8 cellular contexts compared by ENCODE assay signal in the genomic region with DNA sequence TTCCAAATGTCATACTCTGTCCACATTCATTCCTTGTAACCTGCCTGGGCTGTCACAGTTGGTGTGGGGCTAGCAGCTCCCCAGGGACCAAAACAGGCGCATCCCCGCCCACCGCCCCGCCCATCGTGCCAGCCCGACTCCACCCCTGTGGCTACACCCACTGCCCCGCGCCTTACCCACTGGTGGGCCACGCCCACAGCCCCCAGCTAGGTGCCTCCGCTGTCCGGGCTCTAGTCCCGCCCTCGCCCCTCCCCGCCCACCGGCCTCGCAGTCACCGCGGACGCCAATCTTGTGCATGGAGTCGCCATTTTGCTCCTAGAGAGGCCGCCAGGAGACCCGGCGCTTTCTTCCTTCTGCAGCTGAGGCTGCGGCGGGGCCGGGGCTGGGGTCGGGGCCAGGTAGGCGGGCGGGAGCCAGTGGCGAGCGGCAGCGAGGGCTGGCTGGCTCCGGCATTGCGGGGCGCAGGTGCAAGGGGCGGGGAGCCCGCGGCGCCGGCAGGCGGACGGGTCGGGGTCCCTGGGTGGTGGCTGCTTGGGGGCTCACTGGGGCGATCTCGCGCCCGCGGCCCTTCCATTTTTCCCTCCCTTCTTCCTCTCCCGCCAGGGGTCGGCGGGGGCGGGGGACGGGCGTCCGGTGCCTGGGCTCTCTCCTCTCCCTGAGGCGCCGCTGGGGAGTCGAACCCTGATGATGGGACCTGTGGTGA. TPM values are rescaled to one million over a fixed set of nuclear protein-coding genes. Genes with fewer than 3 reads are reported as not detected.
DNase-seq lines count a peak whose midpoint lies in the region; ATAC-seq and TF ChIP-seq lines count a peak whose summit lies in the region.

A gene with protein sequence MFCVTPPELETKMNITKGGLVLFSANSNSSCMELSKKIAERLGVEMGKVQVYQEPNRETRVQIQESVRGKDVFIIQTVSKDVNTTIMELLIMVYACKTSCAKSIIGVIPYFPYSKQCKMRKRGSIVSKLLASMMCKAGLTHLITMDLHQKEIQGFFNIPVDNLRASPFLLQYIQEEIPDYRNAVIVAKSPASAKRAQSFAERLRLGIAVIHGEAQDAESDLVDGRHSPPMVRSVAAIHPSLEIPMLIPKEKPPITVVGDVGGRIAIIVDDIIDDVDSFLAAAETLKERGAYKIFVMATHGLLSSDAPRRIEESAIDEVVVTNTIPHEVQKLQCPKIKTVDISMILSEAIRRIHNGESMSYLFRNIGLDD (plus strand): TSS at position 268 of the 703 bp plus-strand sequence. CDS start 7,703 bp downstream, outside the sequence.

- H2AFZ ChIP-seq in OCI-LY1 (ENCODE audit: low read length): no peak within 1 kb of the TSS

- peaks cover 51 to 63% (median 63%) of the 10 kb centered on the region in 3 donors for H3K4me1 Mint-ChIP-seq in CD8-positive, alpha-beta memory T cell

- no peaks in the 10 kb centered on the region for H3K9me3 Mint-ChIP-seq in CD8-positive, alpha-beta memory T cell

- peaks cover 0 to 6% (median 0%) of the 10 kb centered on the region in 3 donors for H3K36me3 Mint-ChIP-seq in CD8-positive, alpha-beta memory T cell

- H3K9me3 ChIP-seq in CD8-positive, alpha-beta memory T cell (ENCODE audit: low read length): no peaks in the 10 kb centered on the region
- H3K9me3 ChIP-seq in OCI-LY1 (ENCODE audit: low read length) (no peaks in the 10 kb centered on the region), endocrine pancreas (ENCODE audit: control insufficient read depth, low read length) (no peaks in the 10 kb centered on the region)

- peaks cover 42% of the 10 kb centered on the region for H3K4me1 ChIP-seq in CD8-positive, alpha-beta memory T cell (ENCODE audit: insufficient read depth, low read length)
- H3K4me1 ChIP-seq in OCI-LY1 (ENCODE audit: insufficient read depth, low read length, severe bottlenecking) (peaks cover 46% of the 10 kb centered on the region), endocrine pancreas (ENCODE audit: control insufficient read depth, insufficient read depth, low read length) (peaks cover 11% of the 10 kb centered on the region)

- peak within 1 kb of the TSS; percentile 62 to 96 (median 92) for H3K27ac Mint-ChIP-seq in CD8-positive, alpha-beta memory T cell

- peak within 1 kb of the TSS; percentile 66 for H3K4me3 ChIP-seq in CD8-positive, alpha-beta memory T cell (ENCODE audit: low read length)
- peak within 1 kb of the TSS; percentile 100 for H3K4me3 ChIP-seq in OCI-LY1 (ENCODE audit: low read depth, low read length, poor library complexity, severe bottlenecking)
- H3K4me3 ChIP-seq in endocrine pancreas (ENCODE audit: control insufficient read depth, insufficient read depth, low read length): peak within 1 kb of the TSS; percentile 94

- H3K9ac ChIP-seq in OCI-LY1 (ENCODE audit: low read length) (peak within 1 kb of the TSS; percentile 80), endocrine pancreas (ENCODE audit: control insufficient read depth, insufficient read depth, low read length) (peak within 1 kb of the TSS; percentile 76)

- no peaks in the 10 kb centered on the region for H3K9me2 ChIP-seq in OCI-LY1 (ENCODE audit: low read depth, low read length)

- peak; percentile 47 for ATAC-seq in GM21423 (IDR thresholded peaks at IDR 0.05; ENCODE audit: unreplicated experiment)

- no peaks in the 10 kb centered on the region for H3K36me3 ChIP-seq in CD8-positive, alpha-beta memory T cell (ENCODE audit: insufficient read depth, low read length)
- peaks cover 9% of the 10 kb centered on the region; the same call in 1 of the 2 replicates for H3K36me3 ChIP-seq in OCI-LY1 (ENCODE audit: insufficient read depth, low read length)
- no peaks in the 10 kb centered on the region for H3K36me3 ChIP-seq in endocrine pancreas (ENCODE audit: control insufficient read depth, insufficient read depth, low read length)

- no peaks in the 10 kb centered on the region for H3F3A ChIP-seq in OCI-LY1 (ENCODE audit: insufficient read depth, low read length)

- peaks cover 43% of the 10 kb centered on the region for H3K79me2 ChIP-seq in OCI-LY1 (ENCODE audit: insufficient read depth, low read length)

- H3K27me3 ChIP-seq in CD8-positive, alpha-beta memory T cell (ENCODE audit: insufficient read depth, low read length, poor library complexity, severe bottlenecking): no peaks in the 10 kb centered on the region
- H3K27me3 ChIP-seq in OCI-LY1 (ENCODE audit: insufficient read depth, low read length): no peaks in the 10 kb centered on the region
- no peaks in the 10 kb centered on the region for H3K27me3 ChIP-seq in endocrine pancreas (ENCODE audit: control insufficient read depth, insufficient read depth, low read length)

- peak within 1 kb of the TSS; percentile 77 for H3K27ac ChIP-seq in CD8-positive, alpha-beta memory T cell (ENCODE audit: low read depth, low read length)
- H3K27ac ChIP-seq in OCI-LY1 (ENCODE audit: low read depth, low read length, poor library complexity, severe bottlenecking): peak within 1 kb of the TSS; percentile 81

- H4K20me1 ChIP-seq in OCI-LY1 (ENCODE audit: insufficient read depth, low read length): no peaks in the 10 kb centered on the region

- H3K4me3 Mint-ChIP-seq in CD8-positive, alpha-beta memory T cell: peak within 1 kb of the TSS; percentile 90 to 93 (median 92)

- POLR2A ChIA-PET in CD8-positive, alpha-beta memory T cell (lab: Charles Lee): interaction anchor here (0.6 to 1.0 kb wide), 3 partner anchors 43 to 167 kb away, joined by 3 to 4 read pairs (median 3); no protein-coding TSS in a partner anchor

- H3K4me2 ChIP-seq in OCI-LY1 (ENCODE audit: low read length): peak within 1 kb of the TSS; percentile 94

- DNase-seq in CD8-positive, alpha-beta memory T cell: peak; percentile 89 to 97 (median 91)
- DNase-seq in HuH-7.5 (ENCODE audit: low spot score) (peak; percentile 77), mesenteric fat pad (ENCODE audit: low spot score) (peak; percentile 97)
- peak; percentile 76 for DNase-seq in activated CD8-positive, alpha-beta memory T cell treated with anti-CD3 and anti-CD28 coated beads, Interleukin-2, amount 50 U/mL, for 24 hours (ENCODE audit: extremely low read depth)
- peak; percentile 88 for DNase-seq in stimulated activated CD8-positive, alpha-beta memory T cell treated with anti-CD3 and anti-CD28 coated beads, Interleukin-12 subunit alpha, Interleukin-12 subunit beta, amount 100 ng/mL, for 4 hours (ENCODE audit: low read depth)

- H3K27me3 Mint-ChIP-seq in CD8-positive, alpha-beta memory T cell: no peaks in the 10 kb centered on the region

- CTCF ChIA-PET in CD8-positive, alpha-beta memory T cell (lab: Charles Lee): interaction anchor here (1.0 to 1.8 kb wide), 4 partner anchors 8 to 232 kb away, joined by 3 to 7 read pairs (median 4); no protein-coding TSS in a partner anchor

- no peak for TF ChIP-seq CTCF in OCI-LY1 (IDR thresholded peaks at IDR 0.05; ENCODE audit: low read length)

RNA-seq across cellular contexts. Expression of the gene that starts here (rescaled TPM):
- total RNA-seq in CD8-positive, alpha-beta memory T cell: 10 to 100 TPM; 49.7 to 51.6 TPM
- 38.4 TPM for polyA plus RNA-seq in CD8-positive, alpha-beta memory T cell
- 15.8 TPM for total RNA-seq in mesenteric fat pad

Comparison
In these comparisons a context has a peak if more than half of its experiments do, and no peak if none do; other contexts are left out.
1. Peak in every context shown above with its lines: DNase-seq, ATAC-seq, H3K4me3 ChIP-seq and H3K27ac ChIP-seq.